Comparison of ENCODE assay signal across 21 cellular contexts in genomic region chr2:9140570-9141378, GRCh38.
DNase-seq lines count a peak whose midpoint lies in the region; ATAC-seq and TF ChIP-seq lines count a peak whose summit lies in the region.
"Had no signal": no experiment of that assay in that cellular context is flagged by ENCODE, and none has a peak within 500 bp of the region (broad histone marks: within the 10 kb centered on the region; RNA-seq: fewer than 3 reads in every experiment).

No MANE protein-coding gene starts in this region.

- H3K27ac ChIP-seq in foreskin keratinocyte = no peak overlapping the region
- H3K27ac ChIP-seq: body of pancreas, right atrium auricular region, tibial nerve had no signal

- H3K27me3 Mint-ChIP-seq in activated naive CD4-positive, alpha-beta T cell treated with anti-CD3 and anti-CD28 coated beads, Interleukin-2, amount 50 U/mL, for 24 hours = peaks cover 13% of the 10 kb centered on the region
- peaks cover 3% of the 10 kb centered on the region for H3K27me3 Mint-ChIP-seq in type B pancreatic cell
- peaks cover 5% of the 10 kb centered on the region for H3K27me3 Mint-ChIP-seq in mesothelial cell of epicardium (ENCODE audit: low read depth)

- no peaks in the 10 kb centered on the region for H3K9me3 Mint-ChIP-seq in activated naive CD4-positive, alpha-beta T cell treated with anti-CD3 and anti-CD28 coated beads, Interleukin-2, amount 50 U/mL, for 24 hours
- no peaks in the 10 kb centered on the region for H3K9me3 Mint-ChIP-seq in type B pancreatic cell
- H3K9me3 Mint-ChIP-seq in mesothelial cell of epicardium = no peaks in the 10 kb centered on the region
- H3K9me3 Mint-ChIP-seq: activated B cell treated with CpG ODN at 0.5 μM for 24 hours; activated CD8-positive, alpha-beta T cell treated with anti-CD3 and anti-CD28 coated beads for 36 hours; activated T-cell treated with anti-CD3 and anti-CD28 coated beads, Interleukin-2, amount 50 U/mL, for 24 hours; T-helper 1 cell treated with Interleukin-12 subunit alpha and Interleukin-12 subunit beta and Interleukin-4 antibody, amounts not matched to agents 30 μg/mL and 1 μg/mL, for 36 hours had no signal

- no peaks in the 10 kb centered on the region for H3K36me3 Mint-ChIP-seq in activated naive CD4-positive, alpha-beta T cell treated with anti-CD3 and anti-CD28 coated beads, Interleukin-2, amount 50 U/mL, for 24 hours
- H3K36me3 Mint-ChIP-seq in type B pancreatic cell (no peaks in the 10 kb centered on the region), mesothelial cell of epicardium (no peaks in the 10 kb centered on the region)

- H3K27ac Mint-ChIP-seq in activated naive CD4-positive, alpha-beta T cell treated with anti-CD3 and anti-CD28 coated beads, Interleukin-2, amount 50 U/mL, for 24 hours = peak overlapping the region; percentile 86
- H3K27ac Mint-ChIP-seq in type B pancreatic cell (peak overlapping the region; percentile 81), mesothelial cell of epicardium (no peak overlapping the region)
- H3K27ac Mint-ChIP-seq: activated B cell treated with CpG ODN at 0.5 μM for 24 hours; activated CD8-positive, alpha-beta T cell treated with anti-CD3 and anti-CD28 coated beads for 36 hours; activated T-cell treated with anti-CD3 and anti-CD28 coated beads, Interleukin-2, amount 50 U/mL, for 24 hours; T-helper 1 cell treated with Interleukin-12 subunit alpha and Interleukin-12 subunit beta and Interleukin-4 antibody, amounts not matched to agents 30 μg/mL and 1 μg/mL, for 36 hours had no signal

- no peaks in the 10 kb centered on the region for H3K4me1 ChIP-seq in foreskin keratinocyte

- TF ChIP-seq CTCF in foreskin keratinocyte (conservative IDR thresholded peaks at IDR 0.05) (peak; percentile 5), type B pancreatic cell (conservative IDR thresholded peaks at IDR 0.05) (no peak), mesothelial cell of epicardium (IDR thresholded peaks at IDR 0.05; ENCODE audit: unreplicated experiment) (no peak)

- no peak overlapping the region for H3K4me3 Mint-ChIP-seq in activated naive CD4-positive, alpha-beta T cell treated with anti-CD3 and anti-CD28 coated beads, Interleukin-2, amount 50 U/mL, for 24 hours
- H3K4me3 Mint-ChIP-seq in type B pancreatic cell (no peak overlapping the region), mesothelial cell of epicardium (no peak overlapping the region)
- H3K4me3 Mint-ChIP-seq: activated B cell treated with CpG ODN at 0.5 μM for 24 hours; activated CD8-positive, alpha-beta T cell treated with anti-CD3 and anti-CD28 coated beads for 36 hours; activated T-cell treated with anti-CD3 and anti-CD28 coated beads, Interleukin-2, amount 50 U/mL, for 24 hours; T-helper 1 cell treated with Interleukin-12 subunit alpha and Interleukin-12 subunit beta and Interleukin-4 antibody, amounts not matched to agents 30 μg/mL and 1 μg/mL, for 36 hours had no signal

- no peaks in the 10 kb centered on the region for H3K27me3 ChIP-seq in foreskin keratinocyte
- H3K27me3 ChIP-seq: body of pancreas, right atrium auricular region, tibial nerve had no signal

- H3K4me1 Mint-ChIP-seq in activated naive CD4-positive, alpha-beta T cell treated with anti-CD3 and anti-CD28 coated beads, Interleukin-2, amount 50 U/mL, for 24 hours = no peaks in the 10 kb centered on the region
- H3K4me1 Mint-ChIP-seq in type B pancreatic cell (ENCODE audit: unreplicated experiment) (peaks cover 34% of the 10 kb centered on the region), mesothelial cell of epicardium (peaks cover 16% of the 10 kb centered on the region)

- no peak for DNase-seq in activated naive CD4-positive, alpha-beta T cell treated with Interleukin-2 at 50 U/mL for 16 hours
- DNase-seq in NCI-H69 (lab: John Stamatoyannopoulos, UW) (peak; percentile 7), foreskin keratinocyte (no peak), type B pancreatic cell (ENCODE audit: extremely low spot score, unreplicated experiment) (no peak), mesothelial cell of epicardium (ENCODE audit: low spot score in 2 of 2, unreplicated experiment in 2 of 2) (no peak)
- no peak for DNase-seq in activated T-cell treated with anti-CD3 and anti-CD28 coated beads, Interleukin-2, amount 50 U/mL, for 48 hours
- DNase-seq: activated B cell treated with CpG ODN at 0.5 μM for 24 hours; activated CD8-positive, alpha-beta T cell treated with anti-CD3 and anti-CD28 coated beads for 36 hours; activated naive CD4-positive, alpha-beta T cell treated with anti-CD3 and anti-CD28 coated beads, Interleukin-2, amount 50 U/mL, for 16 hours; activated T-cell treated with anti-CD3 and anti-CD28 coated beads, Interleukin-2, amount 50 U/mL, for 24 hours; body of pancreas; NCI-H1436 treated with DMSO at 0.1 percent for 48 hours; nucleus accumbens; SHP77; stimulated activated CD4-positive, alpha-beta T cell treated with anti-CD3 and anti-CD28 coated beads, Interleukin-1b, Interleukin-23, amount 100 ng/mL, for 48 hours; stimulated activated naive CD8-positive, alpha-beta T cell treated with anti-CD3 and anti-CD28 coated beads, Interleukin-15, Interleukin-2, amounts not matched to agents 100 U/mL and 50 U/mL, for 24 hours had no signal

- ATAC-seq in foreskin keratinocyte = no peak
- no peak for ATAC-seq in HG03095 (IDR thresholded peaks at IDR 0.05; ENCODE audit: unreplicated experiment)
- ATAC-seq: activated CD8-positive, alpha-beta T cell treated with anti-CD3 and anti-CD28 coated beads for 36 hours; body of pancreas; stimulated activated naive CD8-positive, alpha-beta T cell treated with anti-CD3 and anti-CD28 coated beads, Interleukin-15, Interleukin-2, amounts not matched to agents 100 U/mL and 50 U/mL, for 24 hours had no signal
